In the genomic region with DNA sequence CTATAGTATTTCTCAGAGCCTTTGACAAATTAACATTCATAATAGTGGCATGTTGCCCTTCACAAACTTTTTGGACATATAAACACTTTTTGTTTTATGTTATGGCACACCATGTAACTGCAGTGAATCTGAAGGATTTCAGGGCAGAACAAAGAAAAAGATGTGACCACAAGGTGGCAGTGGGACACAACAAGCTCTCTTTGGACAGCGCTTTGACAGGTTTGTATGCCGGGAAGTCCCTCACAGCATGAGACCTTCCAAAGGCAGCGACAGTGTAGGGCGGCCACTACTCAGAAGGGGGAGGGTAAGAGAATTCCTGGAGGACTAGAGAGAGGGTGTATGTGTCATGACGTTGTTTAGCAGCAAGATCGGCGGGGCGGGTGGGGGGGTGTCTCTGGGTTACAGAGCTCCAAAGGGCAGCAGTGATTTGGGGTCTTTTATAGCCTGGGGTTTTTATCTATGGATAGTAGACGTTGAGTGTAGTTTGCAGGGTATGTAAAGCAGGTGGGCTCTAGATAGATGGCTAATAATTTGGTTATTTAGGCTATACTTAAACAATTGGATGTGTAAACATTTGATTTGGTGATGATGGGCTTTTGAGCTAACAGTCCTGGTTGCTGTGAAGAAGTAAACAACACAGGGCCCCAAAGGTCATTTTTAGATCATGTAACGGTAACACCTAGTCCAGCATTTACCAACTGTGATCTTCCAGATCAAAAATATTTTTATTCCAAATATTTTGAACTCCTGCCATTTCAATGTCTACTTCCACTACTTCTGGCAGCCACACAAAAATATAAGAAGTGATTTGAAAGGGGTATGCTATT, we compare ENCODE assay signal across 8 cellular contexts. TPM values are rescaled to one million over a fixed set of nuclear protein-coding genes. Genes with fewer than 3 reads are reported as not detected.
DNase-seq lines count a peak whose midpoint lies in the region; ATAC-seq, FAIRE-seq and TF ChIP-seq lines count a peak whose summit lies in the region.

No MANE protein-coding gene starts in this region.

- H3K27me3 ChIP-seq in astrocyte (ENCODE audit: insufficient read depth, low read length) (no peaks in the 10 kb centered on the region), iPS DF 6.9 (ENCODE audit: control insufficient read depth, insufficient read depth, low read length) (no peaks in the 10 kb centered on the region)

- peak; percentile 71 for TF ChIP-seq CTCF in astrocyte (IDR thresholded peaks at IDR 0.05; ENCODE audit: insufficient read depth, low read depth, low read length)

- H3K27ac ChIP-seq in astrocyte (ENCODE audit: low read depth, low read length) (no peak overlapping the region), iPS DF 6.9 (ENCODE audit: low read length) (no peak overlapping the region)

- H3K9me3 Mint-ChIP-seq in astrocyte (ENCODE audit: unreplicated experiment): peaks cover 27% of the 10 kb centered on the region

- no peak overlapping the region for H3K4me3 ChIP-seq in astrocyte (ENCODE audit: insufficient read depth, low read depth, low read length)
- no peak overlapping the region for H3K4me3 ChIP-seq in iPS DF 6.9 (ENCODE audit: low read length)

- H3K36me3 Mint-ChIP-seq in astrocyte (ENCODE audit: low read depth, unreplicated experiment): peaks cover 12% of the 10 kb centered on the region

- no peak for FAIRE-seq in astrocyte (lab: Jason Lieb, UNC)

- no peak overlapping the region for H3K27ac Mint-ChIP-seq in astrocyte (ENCODE audit: unreplicated experiment)

- peak; percentile 81 for ATAC-seq in HG03045 (IDR thresholded peaks at IDR 0.05; ENCODE audit: unreplicated experiment)

- H3K27me3 Mint-ChIP-seq in astrocyte (ENCODE audit: low read depth, unreplicated experiment): no peaks in the 10 kb centered on the region

- H2AFZ ChIP-seq in astrocyte (ENCODE audit: low read depth, low read length): no peak overlapping the region

- H3K36me3 ChIP-seq in astrocyte (ENCODE audit: insufficient read depth, low read length) (no peaks in the 10 kb centered on the region), iPS DF 6.9 (ENCODE audit: control insufficient read depth, insufficient read depth, low read length) (no peaks in the 10 kb centered on the region)

- DNase-seq in activated gamma-delta T cell treated with Interleukin-2 at 50 U/mL for 16 hours (peak; percentile 57), activated gamma-delta T cell (lab: John Stamatoyannopoulos, UW) (no peak), NCI-H2029 (lab: John Stamatoyannopoulos, UW) (peak; percentile 85), T-helper 22 cell (ENCODE audit: low read depth) (peak; percentile 44), astrocyte (ENCODE audit: low read depth) (peak; percentile 69), iPS DF 6.9 (ENCODE audit: low read depth, low spot score) (peak; percentile 91)
- DNase-seq in stimulated activated CD4-positive, alpha-beta T cell treated with anti-CD3 and anti-CD28 coated beads, Interleukin-1b, Interleukin-23, amount 100 ng/mL, for 48 hours: peak; percentile 62

- no peaks in the 10 kb centered on the region for H4K20me1 ChIP-seq in astrocyte (ENCODE audit: insufficient read depth, low read length)

- H3K4me2 ChIP-seq in astrocyte (ENCODE audit: low read length): no peak overlapping the region

- no CpG with 5 or more reads among the region's 10 CpGs for WGBS in iPS DF 6.9 (ENCODE audit: insufficient coverage, insufficient read length)

- H3K79me2 ChIP-seq in astrocyte (ENCODE audit: insufficient read depth, low read length): no peaks in the 10 kb centered on the region

- H3K9me3 ChIP-seq in astrocyte (ENCODE audit: insufficient read depth, low read depth, low read length) (no peaks in the 10 kb centered on the region), iPS DF 6.9 (ENCODE audit: control insufficient read depth, insufficient read depth, low read length) (no peaks in the 10 kb centered on the region)

- no peak overlapping the region for H3K4me3 Mint-ChIP-seq in astrocyte (ENCODE audit: unreplicated experiment)

- no peaks in the 10 kb centered on the region for H3K4me1 Mint-ChIP-seq in astrocyte (ENCODE audit: low read depth, unreplicated experiment)

- H3K9ac ChIP-seq in astrocyte (ENCODE audit: low read length): no peak overlapping the region

- H3K4me1 ChIP-seq in astrocyte (ENCODE audit: insufficient read depth, low read length) (no peaks in the 10 kb centered on the region), iPS DF 6.9 (ENCODE audit: control insufficient read depth, insufficient read depth, low read length) (no peaks in the 10 kb centered on the region)

RNA-seq across cellular contexts. Expression of gene ETFBKMT, which starts 22.9 kb away (rescaled TPM):
- total RNA-seq in astrocyte: 2.1 and 2.2 TPM in 2 replicates

RNA-seq across cellular contexts. Expression of gene AMN1, which starts 46.5 kb away (rescaled TPM):
- total RNA-seq in astrocyte: 3.6 and 3.9 TPM in 2 replicates
